In the genomic region with DNA sequence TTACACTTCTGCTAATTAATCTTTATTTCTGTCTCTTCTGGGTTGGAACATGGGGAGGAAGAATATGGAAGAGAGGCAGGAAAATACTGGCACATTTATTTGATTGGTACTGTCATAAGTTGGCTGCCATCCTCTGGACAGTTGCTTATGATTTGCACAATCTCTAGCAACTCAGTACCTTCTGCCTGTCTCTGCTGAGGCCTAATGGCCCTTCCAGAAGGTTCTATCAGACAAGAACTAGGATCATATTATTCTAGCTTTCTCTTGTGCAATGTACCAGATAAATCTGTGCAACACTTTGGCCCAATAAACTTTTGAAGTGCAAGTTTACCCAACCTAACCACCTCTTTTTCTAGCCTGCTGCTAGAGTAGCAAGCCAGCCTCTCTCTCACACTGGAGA, we compare ENCODE assay signal across 17 cellular contexts.
"Had no signal": no experiment of that assay in that cellular context is flagged by ENCODE, and none has a peak within 500 bp of the region (broad histone marks: within the 10 kb centered on the region; RNA-seq: fewer than 3 reads in every experiment).

No MANE protein-coding gene starts in this region.

- DNase-seq: activated CD4-positive, alpha-beta memory T cell treated with anti-CD3 and anti-CD28 coated beads for 36 hours; activated CD4-positive, alpha-beta T cell treated with anti-CD3 and anti-CD28 coated beads for 36 hours; activated CD8-positive, alpha-beta memory T cell treated with anti-CD3 and anti-CD28 coated beads, Interleukin-2, amount 10 ng/mL, durations not matched to agents 7 days and 5 days; activated effector memory CD4-positive, alpha-beta T cell treated with Interleukin-2 at 50 U/mL for 16 hours; activated T-cell treated with anti-CD3 and anti-CD28 coated beads, Interleukin-2, amount 50 U/mL, for 24 hours; amniotic stem cell; foreskin keratinocyte; heart right ventricle; left cardiac atrium; ovary; stimulated activated CD4-positive, alpha-beta T cell treated with anti-CD3 and anti-CD28 coated beads, Interleukin-15, amount 100 ng/mL, for 24 hours; stimulated activated CD4-positive, alpha-beta T cell treated with anti-CD3 and anti-CD28 coated beads, Interleukin-4, amount 100 ng/mL, for 1 hour; stimulated activated naive CD4-positive, alpha-beta T cell; substantia nigra; transverse colon had no signal

- H3K9me3 ChIP-seq: ovary, SJSA1 had no signal

- H2AFZ ChIP-seq: neural progenitor cell had no signal

- ATAC-seq: activated CD4-positive, alpha-beta T cell treated with anti-CD3 and anti-CD28 coated beads for 36 hours; activated CD8-positive, alpha-beta memory T cell treated with anti-CD3 and anti-CD28 coated beads, Interleukin-2, amount 10 ng/mL, durations not matched to agents 7 days and 5 days; foreskin keratinocyte had no signal

- H3K9ac ChIP-seq: neural progenitor cell had no signal

- H3K4me2 ChIP-seq: neural progenitor cell had no signal

- H3K27ac ChIP-seq: foreskin keratinocyte, heart right ventricle, neural progenitor cell, ovary, SJSA1 had no signal

- H3K4me1 ChIP-seq: neural progenitor cell, SJSA1 had no signal

- H3K36me3 ChIP-seq: heart right ventricle, neural progenitor cell, ovary, SJSA1, transverse colon had no signal

- H3K27me3 ChIP-seq: foreskin keratinocyte, heart right ventricle, neural progenitor cell, ovary, SJSA1, transverse colon had no signal

- H3K4me3 ChIP-seq: heart right ventricle, neural progenitor cell, ovary, SJSA1, transverse colon had no signal
